Comparison of ENCODE assay signal across 20 cellular contexts in genomic region chr11:30859709-30860108, GRCh38.
"Had no signal": no experiment of that assay in that cellular context is flagged by ENCODE, and none has a peak within 500 bp of the region (broad histone marks: within the 10 kb centered on the region; RNA-seq: fewer than 3 reads in every experiment).

No MANE protein-coding gene starts in this region.

- H3K4me1 Mint-ChIP-seq: activated naive CD8-positive, alpha-beta T cell treated with anti-CD3 and anti-CD28 coated beads, Interleukin-2, amount 50 U/mL, for 24 hours; naive B cell; stimulated activated naive B cell treated with anti-CD40 and anti-IgM and Interleukin-4, amounts not matched to agents 10 μg/mL and 1 μg/mL and 100 μg/mL, for 72 hours had no signal

- H3K4me1 ChIP-seq: lower lobe of right lung, testis, vagina had no signal

- H3K36me3 ChIP-seq: lower lobe of right lung, vagina had no signal

- ATAC-seq: activated CD8-positive, alpha-beta T cell treated with anti-CD3 and anti-CD28 coated beads, Interleukin-2, amount 10 ng/mL, durations not matched to agents 7 days and 5 days; activated naive CD8-positive, alpha-beta T cell treated with anti-CD3 and anti-CD28 coated beads, Interleukin-2, amount 50 U/mL, for 24 hours; left lobe of liver; lower lobe of right lung; stimulated activated naive B cell treated with anti-CD40 and anti-IgM and Interleukin-4, amounts not matched to agents 10 μg/mL and 1 μg/mL and 100 μg/mL, for 72 hours had no signal

- H3K36me3 Mint-ChIP-seq: naive B cell; stimulated activated naive B cell treated with anti-CD40 and anti-IgM and Interleukin-4, amounts not matched to agents 10 μg/mL and 1 μg/mL and 100 μg/mL, for 72 hours had no signal

- DNase-seq: activated CD4-positive, alpha-beta T cell treated with anti-CD3 and anti-CD28 coated beads for 1 hour; activated CD4-positive, alpha-beta T cell treated with anti-CD3 and anti-CD28 coated beads, Interleukin-2, amount 50 U/mL, for 1 hour; activated CD8-positive, alpha-beta T cell treated with anti-CD3 and anti-CD28 coated beads, Interleukin-2, amount 10 ng/mL, durations not matched to agents 7 days and 5 days; activated gamma-delta T cell; activated naive CD4-positive, alpha-beta T cell treated with anti-CD3 and anti-CD28 coated beads, Interleukin-2, amount 50 U/mL, for 16 hours; activated naive CD8-positive, alpha-beta T cell treated with anti-CD3 and anti-CD28 coated beads, Interleukin-2, amount 50 U/mL, for 24 hours; dermis blood vessel endothelial cell; effector CD8-positive, alpha-beta T cell; lower lobe of right lung; mesendoderm; naive B cell; stimulated activated CD4-positive, alpha-beta T cell treated with anti-CD3 and anti-CD28 coated beads, Interleukin-2, amount 100 ng/mL, for 48 hours; stimulated activated CD8-positive, alpha-beta memory T cell treated with anti-CD3 and anti-CD28 coated beads, Interleukin-4, amount 100 ng/mL, for 48 hours; stimulated activated naive B cell treated with anti-CD40 and anti-IgM and Interleukin-4, amounts not matched to agents 10 μg/mL and 1 μg/mL and 100 μg/mL, for 72 hours; testis had no signal

- H3K4me3 Mint-ChIP-seq: activated CD8-positive, alpha-beta T cell treated with anti-CD3 and anti-CD28 coated beads, Interleukin-2, amount 10 ng/mL, durations not matched to agents 7 days and 5 days; activated naive CD8-positive, alpha-beta T cell treated with anti-CD3 and anti-CD28 coated beads, Interleukin-2, amount 50 U/mL, for 24 hours; activated T-helper 1 cell treated with anti-CD3 and anti-CD28 coated beads, Interleukin-12 subunit alpha, Interleukin-12 subunit beta, Interleukin-2, Interleukin-4 antibody, amounts not matched to agents 30 ng/mL and 10 ng/mL and 1 ng/mL, durations not matched to agents 14 hours and 24 hours and 36 hours; naive B cell; stimulated activated naive B cell treated with anti-CD40 and anti-IgM and Interleukin-4, amounts not matched to agents 10 μg/mL and 1 μg/mL and 100 μg/mL, for 72 hours had no signal

- H3K9me3 Mint-ChIP-seq: activated naive CD8-positive, alpha-beta T cell treated with anti-CD3 and anti-CD28 coated beads, Interleukin-2, amount 50 U/mL, for 24 hours; activated T-helper 1 cell treated with anti-CD3 and anti-CD28 coated beads, Interleukin-12 subunit alpha, Interleukin-12 subunit beta, Interleukin-2, Interleukin-4 antibody, amounts not matched to agents 30 ng/mL and 10 ng/mL and 1 ng/mL, durations not matched to agents 14 hours and 24 hours and 36 hours; stimulated activated naive B cell treated with anti-CD40 and anti-IgM and Interleukin-4, amounts not matched to agents 10 μg/mL and 1 μg/mL and 100 μg/mL, for 72 hours had no signal

- H3K27me3 ChIP-seq: testis, vagina had no signal

- H3K9me3 ChIP-seq: lower lobe of right lung, testis, vagina had no signal

- H3K4me3 ChIP-seq: lower lobe of right lung, testis, vagina had no signal

- H3K27ac Mint-ChIP-seq: activated CD8-positive, alpha-beta T cell treated with anti-CD3 and anti-CD28 coated beads, Interleukin-2, amount 10 ng/mL, durations not matched to agents 7 days and 5 days; activated naive CD8-positive, alpha-beta T cell treated with anti-CD3 and anti-CD28 coated beads, Interleukin-2, amount 50 U/mL, for 24 hours; activated T-helper 1 cell treated with anti-CD3 and anti-CD28 coated beads, Interleukin-12 subunit alpha, Interleukin-12 subunit beta, Interleukin-2, Interleukin-4 antibody, amounts not matched to agents 30 ng/mL and 10 ng/mL and 1 ng/mL, durations not matched to agents 14 hours and 24 hours and 36 hours; naive B cell; progenitor cell of endocrine pancreas; stimulated activated naive B cell treated with anti-CD40 and anti-IgM and Interleukin-4, amounts not matched to agents 10 μg/mL and 1 μg/mL and 100 μg/mL, for 72 hours had no signal

- H3K27me3 Mint-ChIP-seq: activated naive CD8-positive, alpha-beta T cell treated with anti-CD3 and anti-CD28 coated beads, Interleukin-2, amount 50 U/mL, for 24 hours; progenitor cell of endocrine pancreas; stimulated activated naive B cell treated with anti-CD40 and anti-IgM and Interleukin-4, amounts not matched to agents 10 μg/mL and 1 μg/mL and 100 μg/mL, for 72 hours had no signal

- H3K27ac ChIP-seq: lower lobe of right lung, testis, vagina, VCaP had no signal
